ENCODE assay signal across 32 cellular contexts in the genomic region with DNA sequence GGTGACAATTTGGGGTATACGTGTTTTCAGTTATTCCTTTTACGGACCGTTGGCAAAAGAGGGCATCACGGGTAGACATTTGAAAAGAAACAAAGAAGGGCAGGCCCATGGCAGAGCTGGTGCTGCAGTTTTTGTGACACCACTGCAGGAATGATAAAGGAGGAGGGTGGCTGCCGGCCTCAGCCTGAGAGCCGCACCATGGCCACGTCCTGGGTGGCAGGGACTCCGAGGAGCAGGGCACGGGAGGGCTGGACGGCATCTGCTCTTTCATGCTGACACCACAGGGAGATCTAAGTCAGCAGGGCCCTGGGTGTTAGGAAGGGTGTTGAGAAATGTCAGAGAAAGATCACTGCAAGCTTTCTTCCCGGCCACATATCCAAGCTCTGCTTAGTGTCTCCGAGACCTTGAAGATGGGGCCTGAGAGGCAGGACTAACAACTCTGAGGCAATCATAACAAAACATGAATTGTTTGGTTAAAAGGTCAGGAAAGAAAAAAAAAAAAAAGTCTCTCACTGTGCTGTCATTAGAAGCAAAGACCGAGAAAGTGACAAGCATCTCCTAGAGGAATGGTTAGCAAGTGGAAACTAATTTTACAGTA. TPM values are rescaled to one million over a fixed set of nuclear protein-coding genes. Genes with fewer than 3 reads are reported as not detected.
"Had no signal": no experiment of that assay in that cellular context is flagged by ENCODE, and none has a peak within 500 bp of the region (broad histone marks: within the 10 kb centered on the region; RNA-seq: fewer than 3 reads in every experiment).

No MANE protein-coding gene starts in this region.

- H3K4me1 ChIP-seq: colonic mucosa, gastrocnemius medialis had no signal

- H3K27me3 ChIP-seq: body of pancreas, colonic mucosa, esophagus squamous epithelium, gastrocnemius medialis, heart left ventricle had no signal

- H3K36me3 ChIP-seq: colonic mucosa, gastrocnemius medialis, heart left ventricle had no signal

- H3K4me3 ChIP-seq: body of pancreas, colonic mucosa, esophagus squamous epithelium, gastrocnemius medialis, heart left ventricle had no signal

- ATAC-seq: activated CD4-positive, alpha-beta T cell treated with anti-CD3 and anti-CD28 coated beads for 36 hours; activated naive CD4-positive, alpha-beta T cell treated with anti-CD3 and anti-CD28 coated beads, Interleukin-2, amount 50 U/mL, for 72 hours; activated T-cell treated with anti-CD3 and anti-CD28 coated beads, Interleukin-2, amount 50 U/mL, for 72 hours; body of pancreas; gastrocnemius medialis; heart left ventricle; T-helper 17 cell had no signal

- DNase-seq: activated CD4-positive, alpha-beta memory T cell treated with anti-CD3 and anti-CD28 coated beads for 36 hours; activated CD4-positive, alpha-beta T cell treated with anti-CD3 and anti-CD28 coated beads for 36 hours; activated CD4-positive, alpha-beta T cell treated with anti-CD3 and anti-CD28 coated beads, Interleukin-2, amount 10 ng/mL, durations not matched to agents 24 days and 14 days; activated CD4-positive, CD25-positive, alpha-beta regulatory T cell; activated CD4-positive, CD25-positive, alpha-beta regulatory T cell treated with anti-CD3 and anti-CD28 coated beads, Interleukin-2, amount 50 U/mL, for 72 hours; activated CD8-positive, alpha-beta memory T cell treated with anti-CD3 and anti-CD28 coated beads, Interleukin-2, amount 50 U/mL, for 48 hours; activated gamma-delta T cell; activated naive CD4-positive, alpha-beta T cell; activated naive CD4-positive, alpha-beta T cell treated with anti-CD3 and anti-CD28 coated beads, Interleukin-2, amount 10 ng/mL, durations not matched to agents 7 days and 5 days; activated naive CD8-positive, alpha-beta T cell treated with anti-CD3 and anti-CD28 coated beads, Interleukin-2, amount 10 ng/mL, durations not matched to agents 7 days and 5 days; activated T-cell treated with anti-CD3 and anti-CD28 coated beads for 4 hours; activated T-cell treated with anti-CD3 and anti-CD28 coated beads, Interleukin-2, amount 50 U/mL, for 24 hours; activated T-cell treated with anti-CD3 and anti-CD28 coated beads, Interleukin-2, amount 50 U/mL, for 72 hours; amniotic stem cell; aorta; body of pancreas; central memory CD4-positive, alpha-beta T cell; cerebellar nuclear complex; colonic mucosa; effector CD8-positive, alpha-beta T cell; esophagus squamous epithelium; foreskin fibroblast; gastrocnemius medialis; glutamatergic neuron; heart left ventricle; T-helper 1 cell; T-helper 17 cell; T1000 had no signal

- H3K9me3 ChIP-seq: body of pancreas, colonic mucosa, esophagus squamous epithelium, gastrocnemius medialis, heart left ventricle had no signal

- H3K27ac ChIP-seq: body of pancreas, colonic mucosa, epithelial cell of prostate, esophagus squamous epithelium, gastrocnemius medialis, heart left ventricle had no signal

RNA-seq across cellular contexts. Expression of a gene that starts 36.6 kb away (rescaled TPM):
- total RNA-seq: activated CD4-positive, alpha-beta memory T cell treated with anti-CD3 and anti-CD28 coated beads for 36 hours; activated CD4-positive, alpha-beta T cell treated with anti-CD3 and anti-CD28 coated beads for 36 hours; activated CD4-positive, alpha-beta T cell treated with anti-CD3 and anti-CD28 coated beads, Interleukin-2, amount 10 ng/mL, durations not matched to agents 24 days and 14 days; activated naive CD4-positive, alpha-beta T cell treated with anti-CD3 and anti-CD28 coated beads, Interleukin-2, amount 50 U/mL, for 72 hours; activated naive CD8-positive, alpha-beta T cell treated with anti-CD3 and anti-CD28 coated beads, Interleukin-2, amount 10 ng/mL, durations not matched to agents 7 days and 5 days; activated T-cell treated with anti-CD3 and anti-CD28 coated beads, Interleukin-2, amount 50 U/mL, for 72 hours; aorta; body of pancreas; dermis microvascular lymphatic vessel endothelial cell; gastrocnemius medialis; T-helper 17 cell had no signal
- polyA plus RNA-seq: aorta, esophagus had no signal
